ENCODE assay signal across 21 cellular contexts in genomic region chr5:86918246-86918645, GRCh38.
DNase-seq lines count a peak whose midpoint lies in the region; ATAC-seq, FAIRE-seq and TF ChIP-seq lines count a peak whose summit lies in the region.
"Had no signal": no experiment of that assay in that cellular context is flagged by ENCODE, and none has a peak within 500 bp of the region (broad histone marks: within the 10 kb centered on the region; RNA-seq: fewer than 3 reads in every experiment).

No MANE protein-coding gene starts in this region.

- no peak overlapping the region for H3K4me2 ChIP-seq in neuronal stem cell (ENCODE audit: insufficient read depth, low read length, poor library complexity, severe bottlenecking)

- H3K14ac ChIP-seq in neuronal stem cell (ENCODE audit: low read length) = no peak overlapping the region

- H3K4me1 Mint-ChIP-seq in activated CD4-positive, alpha-beta T cell treated with anti-CD3 and anti-CD28 coated beads, Interleukin-2, amount 10 ng/mL, durations not matched to agents 24 days and 14 days = peaks cover 8% of the 10 kb centered on the region
- peaks cover 12% of the 10 kb centered on the region for H3K4me1 Mint-ChIP-seq in activated CD4-positive, alpha-beta T cell treated with anti-CD3 and anti-CD28 coated beads, Interleukin-2, amount 10 ng/mL, durations not matched to agents 7 days and 5 days
- peaks cover 16% of the 10 kb centered on the region for H3K4me1 Mint-ChIP-seq in T-helper 2 cell treated with Interferon-gamma antibody and Interleukin-4, amounts not matched to agents 5 μg/mL and 100 μg/mL, for 36 hours (ENCODE audit: low read depth)

- H3K27me3 Mint-ChIP-seq in activated CD4-positive, alpha-beta T cell treated with anti-CD3 and anti-CD28 coated beads, Interleukin-2, amount 10 ng/mL, durations not matched to agents 24 days and 14 days = peaks cover 23% of the 10 kb centered on the region
- H3K27me3 Mint-ChIP-seq in activated CD4-positive, alpha-beta T cell treated with anti-CD3 and anti-CD28 coated beads, Interleukin-2, amount 10 ng/mL, durations not matched to agents 7 days and 5 days = peaks cover 14% of the 10 kb centered on the region
- H3K27me3 Mint-ChIP-seq in T-helper 2 cell treated with Interferon-gamma antibody and Interleukin-4, amounts not matched to agents 5 μg/mL and 100 μg/mL, for 36 hours (ENCODE audit: low read depth) = peaks cover 28% of the 10 kb centered on the region

- peak; percentile 51 for FAIRE-seq in GM19239 (lab: Jason Lieb, UNC)
- FAIRE-seq: GM12892, HepG2, K562 had no signal

- no peak overlapping the region for H3K18ac ChIP-seq in neuronal stem cell (ENCODE audit: low read length)

- H3K4me3 Mint-ChIP-seq in activated CD4-positive, alpha-beta T cell treated with anti-CD3 and anti-CD28 coated beads, Interleukin-2, amount 10 ng/mL, durations not matched to agents 24 days and 14 days = no peak overlapping the region
- H3K4me3 Mint-ChIP-seq in activated CD4-positive, alpha-beta T cell treated with anti-CD3 and anti-CD28 coated beads, Interleukin-2, amount 10 ng/mL, durations not matched to agents 7 days and 5 days = no peak overlapping the region
- no peak overlapping the region for H3K4me3 Mint-ChIP-seq in T-helper 2 cell treated with Interferon-gamma antibody and Interleukin-4, amounts not matched to agents 5 μg/mL and 100 μg/mL, for 36 hours

- no CpG with 5 or more reads among the region's 4 CpGs for WGBS in neuronal stem cell (ENCODE audit: extremely low coverage in 2 of 2, insufficient read length in 2 of 2, insufficient replicate concordance in 1 of 2), 2 donors

- TF ChIP-seq CTCF in fibroblast of mammary gland (conservative IDR thresholded peaks at IDR 0.05; ENCODE audit: control insufficient read depth, insufficient read depth, low read depth, low read length) = no peak

- H2BK15ac ChIP-seq in neuronal stem cell (ENCODE audit: low read length) = no peak overlapping the region

- no peaks in the 10 kb centered on the region for H3K4me1 ChIP-seq in neuronal stem cell (ENCODE audit: control insufficient read depth in 2 of 2, insufficient read depth in 1 of 2, low read depth in 1 of 2, low read length in 2 of 2)
- H3K4me1 ChIP-seq: SJSA1 had no signal

- CTCF ChIA-PET in activated CD4-positive, alpha-beta T cell treated with anti-CD3 and anti-CD28 coated beads, Interleukin-2, amount 10 ng/mL, durations not matched to agents 7 days and 5 days (lab: Charles Lee) = no interaction called here

- H4K8ac ChIP-seq in neuronal stem cell (ENCODE audit: low read depth, low read length) = no peak overlapping the region

- no peak for ATAC-seq in HG02973 (IDR thresholded peaks at IDR 0.05; ENCODE audit: unreplicated experiment)
- ATAC-seq: HepG2, K562 had no signal

- POLR2A ChIA-PET in activated CD4-positive, alpha-beta T cell treated with anti-CD3 and anti-CD28 coated beads, Interleukin-2, amount 10 ng/mL, durations not matched to agents 7 days and 5 days (lab: Charles Lee) = no interaction called here

- peak; percentile 61 for DNase-seq in activated CD4-positive, alpha-beta T cell treated with anti-CD3 and anti-CD28 coated beads, Interleukin-2, amount 10 ng/mL, durations not matched to agents 24 days and 14 days
- DNase-seq in activated CD4-positive, alpha-beta T cell treated with anti-CD3 and anti-CD28 coated beads, Interleukin-2, amount 10 ng/mL, durations not matched to agents 7 days and 5 days = no peak
- DNase-seq in GM19239 (ENCODE audit: insufficient read length, low spot score) (no peak), fibroblast of mammary gland (ENCODE audit: low read depth) (peak; percentile 3), neuronal stem cell (ENCODE audit: low spot score) (no peak), NCI-H2196 (lab: John Stamatoyannopoulos, UW; ENCODE audit: unreplicated experiment) (no peak)
- DNase-seq in T-helper 2 cell treated with Interferon-gamma antibody and Interleukin-4, amounts not matched to agents 5 μg/mL and 100 μg/mL, for 36 hours (ENCODE audit: low spot score) = peak; percentile 22
- DNase-seq: Calu3, DMS79 treated with DMSO at 0.1 percent for 48 hours, GM23248, H7, NCI-H2029 treated with DMSO at 0.1 percent for 48 hours, NCI-H2227 treated with DMSO at 0.1 percent for 48 hours, NCI-H526 treated with DMSO at 0.1 percent for 48 hours, Right ventricle myocardium superior, RPMI8226 had no signal

- H3K27ac Mint-ChIP-seq in activated CD4-positive, alpha-beta T cell treated with anti-CD3 and anti-CD28 coated beads, Interleukin-2, amount 10 ng/mL, durations not matched to agents 24 days and 14 days = no peak overlapping the region
- no peak overlapping the region for H3K27ac Mint-ChIP-seq in activated CD4-positive, alpha-beta T cell treated with anti-CD3 and anti-CD28 coated beads, Interleukin-2, amount 10 ng/mL, durations not matched to agents 7 days and 5 days
- no peak overlapping the region for H3K27ac Mint-ChIP-seq in T-helper 2 cell treated with Interferon-gamma antibody and Interleukin-4, amounts not matched to agents 5 μg/mL and 100 μg/mL, for 36 hours

- H2BK5ac ChIP-seq in neuronal stem cell (ENCODE audit: low read length) = no peak overlapping the region

- intact Hi-C loops in activated CD4-positive, alpha-beta T cell treated with anti-CD3 and anti-CD28 coated beads, Interleukin-2, amount 10 ng/mL, durations not matched to agents 24 days and 14 days (cut with micrococcal nuclease) = no loop called here

- no peaks in the 10 kb centered on the region for H3K79me1 ChIP-seq in neuronal stem cell (ENCODE audit: low read depth, low read length)

- no peak overlapping the region for H3K4me3 ChIP-seq in fibroblast of mammary gland (ENCODE audit: control insufficient read depth, low read depth, low read length)
- H3K4me3 ChIP-seq in neuronal stem cell (ENCODE audit: low read length in 2 of 2) = no peak overlapping the region
- H3K4me3 ChIP-seq: GM23248, K562, SJSA1 had no signal

- no peaks in the 10 kb centered on the region for H3K9me3 Mint-ChIP-seq in activated CD4-positive, alpha-beta T cell treated with anti-CD3 and anti-CD28 coated beads, Interleukin-2, amount 10 ng/mL, durations not matched to agents 24 days and 14 days
- H3K9me3 Mint-ChIP-seq in activated CD4-positive, alpha-beta T cell treated with anti-CD3 and anti-CD28 coated beads, Interleukin-2, amount 10 ng/mL, durations not matched to agents 7 days and 5 days = no peaks in the 10 kb centered on the region
- H3K9me3 Mint-ChIP-seq in T-helper 2 cell treated with Interferon-gamma antibody and Interleukin-4, amounts not matched to agents 5 μg/mL and 100 μg/mL, for 36 hours = no peaks in the 10 kb centered on the region

- no peak overlapping the region for H3K4ac ChIP-seq in neuronal stem cell (ENCODE audit: low read length)

- H2AFZ ChIP-seq in neuronal stem cell (ENCODE audit: low read length) = no peak overlapping the region
- H2AFZ ChIP-seq: GM23248 had no signal

- no peaks in the 10 kb centered on the region for H3K36me3 ChIP-seq in neuronal stem cell (replicated peaks in 1 of 2; ENCODE audit: control insufficient read depth in 2 of 2, insufficient read depth in 2 of 2, low read length in 2 of 2)
- H3K36me3 ChIP-seq: SJSA1 had no signal

- H3K9ac ChIP-seq in neuronal stem cell (ENCODE audit: low read depth, low read length, poor library complexity) = no peak overlapping the region
- H3K9ac ChIP-seq: GM23248 had no signal

- H2BK12ac ChIP-seq in neuronal stem cell (ENCODE audit: low read length) = no peak overlapping the region

- H2BK120ac ChIP-seq in neuronal stem cell (ENCODE audit: low read depth, low read length) = no peak overlapping the region

- H2AK5ac ChIP-seq in neuronal stem cell (ENCODE audit: low read depth, low read length) = no peak overlapping the region

- H3K36me3 Mint-ChIP-seq in activated CD4-positive, alpha-beta T cell treated with anti-CD3 and anti-CD28 coated beads, Interleukin-2, amount 10 ng/mL, durations not matched to agents 24 days and 14 days (ENCODE audit: low read depth) = no peaks in the 10 kb centered on the region
- no peaks in the 10 kb centered on the region for H3K36me3 Mint-ChIP-seq in activated CD4-positive, alpha-beta T cell treated with anti-CD3 and anti-CD28 coated beads, Interleukin-2, amount 10 ng/mL, durations not matched to agents 7 days and 5 days (ENCODE audit: low read depth)
- H3K36me3 Mint-ChIP-seq in T-helper 2 cell treated with Interferon-gamma antibody and Interleukin-4, amounts not matched to agents 5 μg/mL and 100 μg/mL, for 36 hours (ENCODE audit: low read depth) = no peaks in the 10 kb centered on the region

- no peak overlapping the region for H3K23ac ChIP-seq in neuronal stem cell (ENCODE audit: low read depth, low read length, poor library complexity)

- no peak overlapping the region for H3K27ac ChIP-seq in neuronal stem cell (replicated peaks; ENCODE audit: low read length)
- H3K27ac ChIP-seq: GM23248, SJSA1 had no signal

- H3K27me3 ChIP-seq in neuronal stem cell (ENCODE audit: control insufficient read depth in 3 of 3, insufficient read depth in 3 of 3, low read depth in 1 of 3, low read length in 3 of 3) = no peaks in the 10 kb centered on the region
- H3K27me3 ChIP-seq: SJSA1 had no signal

- H3K9me3 ChIP-seq in neuronal stem cell (replicated peaks in 1 of 2; ENCODE audit: control insufficient read depth in 2 of 2, insufficient read depth in 1 of 2, low read depth in 1 of 2, low read length in 2 of 2) = no peaks in the 10 kb centered on the region
- H3K9me3 ChIP-seq: SJSA1 had no signal

- H4K91ac ChIP-seq in neuronal stem cell (ENCODE audit: low read depth, low read length, poor library complexity) = no peak overlapping the region

Comparison
In these comparisons a context has a peak if more than half of its experiments do, and no peak if none do; other contexts are left out.
1. DNase-seq: peak in activated CD4-positive, alpha-beta T cell treated with anti-CD3 and anti-CD28 coated beads, Interleukin-2, amount 10 ng/mL, durations not matched to agents 24 days and 14 days (single experiment), T-helper 2 cell treated with Interferon-gamma antibody and Interleukin-4, amounts not matched to agents 5 μg/mL and 100 μg/mL, for 36 hours (single experiment) and fibroblast of mammary gland (single experiment); none in activated CD4-positive, alpha-beta T cell treated with anti-CD3 and anti-CD28 coated beads, Interleukin-2, amount 10 ng/mL, durations not matched to agents 7 days and 5 days (single experiment), GM19239 (single experiment), neuronal stem cell (single experiment) and NCI-H2196 (single experiment).